8 cellular contexts compared by ENCODE assay signal in genomic region chr12:48903982-48904411, GRCh38. TPM values are rescaled to one million over a fixed set of nuclear protein-coding genes. Genes with fewer than 3 reads are reported as not detected.
DNase-seq lines count a peak whose midpoint lies in the region; ATAC-seq and TF ChIP-seq lines count a peak whose summit lies in the region.

No MANE protein-coding gene starts in this region.

- no peaks in the 10 kb centered on the region for H3K27me3 ChIP-seq in HL-60 (ENCODE audit: insufficient read depth, poor library complexity, severe bottlenecking)
- no peaks in the 10 kb centered on the region for H3K27me3 ChIP-seq in OCI-LY1 (ENCODE audit: insufficient read depth, low read length)

- peak overlapping the region; percentile 79 to 81 for H3K4me3 Mint-ChIP-seq in activated T-cell treated with anti-CD3 and anti-CD28 coated beads, Interleukin-2, amount 50 U/mL, for 72 hours
- H3K4me3 Mint-ChIP-seq in natural killer cell treated with Interleukin-12 subunit alpha and Interleukin-12 subunit beta and Interleukin-15 and Interleukin-18, amount 100 ng/mL, for 72 hours: peak overlapping the region; percentile 66
- peak overlapping the region; percentile 77 to 79 for H3K4me3 Mint-ChIP-seq in stimulated activated naive B cell treated with anti-CD40 and anti-IgM and Interleukin-4, amounts not matched to agents 10 μg/mL and 1 μg/mL and 100 μg/mL, for 72 hours

- H3K79me2 ChIP-seq in OCI-LY1 (ENCODE audit: insufficient read depth, low read length): no peaks in the 10 kb centered on the region

- H3K27me3 Mint-ChIP-seq in activated T-cell treated with anti-CD3 and anti-CD28 coated beads, Interleukin-2, amount 50 U/mL, for 72 hours (ENCODE audit: low read depth): no peaks in the 10 kb centered on the region
- no peaks in the 10 kb centered on the region for H3K27me3 Mint-ChIP-seq in natural killer cell treated with Interleukin-12 subunit alpha and Interleukin-12 subunit beta and Interleukin-15 and Interleukin-18, amount 100 ng/mL, for 72 hours
- peaks cover 0 to 24% of the 10 kb centered on the region in 2 donors for H3K27me3 Mint-ChIP-seq in stimulated activated naive B cell treated with anti-CD40 and anti-IgM and Interleukin-4, amounts not matched to agents 10 μg/mL and 1 μg/mL and 100 μg/mL, for 72 hours

- no peak overlapping the region for H3K27ac ChIP-seq in HL-60 (replicated peaks)
- no peak overlapping the region for H3K27ac ChIP-seq in OCI-LY1 (ENCODE audit: low read depth, low read length, poor library complexity, severe bottlenecking)

- peak overlapping the region; percentile 69 for H3K4me2 ChIP-seq in OCI-LY1 (ENCODE audit: low read length)

- H3K36me3 ChIP-seq in OCI-LY1 (ENCODE audit: insufficient read depth, low read length): no peaks in the 10 kb centered on the region

- H3K9me2 ChIP-seq in OCI-LY1 (ENCODE audit: low read depth, low read length): no peaks in the 10 kb centered on the region

- peaks cover 25% of the 10 kb centered on the region for H3K4me1 Mint-ChIP-seq in activated T-cell treated with anti-CD3 and anti-CD28 coated beads, Interleukin-2, amount 50 U/mL, for 72 hours (ENCODE audit: low read depth)
- peaks cover 3 to 4% of the 10 kb centered on the region in 2 donors for H3K4me1 Mint-ChIP-seq in natural killer cell treated with Interleukin-12 subunit alpha and Interleukin-12 subunit beta and Interleukin-15 and Interleukin-18, amount 100 ng/mL, for 72 hours (ENCODE audit: low read depth in 2 of 2)
- H3K4me1 Mint-ChIP-seq in stimulated activated naive B cell treated with anti-CD40 and anti-IgM and Interleukin-4, amounts not matched to agents 10 μg/mL and 1 μg/mL and 100 μg/mL, for 72 hours: peaks cover 4 to 9% of the 10 kb centered on the region in 2 donors

- DNase-seq in A172 (ENCODE audit: low spot score): peak; percentile 70
- peak; percentile 47 to 87 for DNase-seq in HL-60 (ENCODE audit: low read depth in 1 of 2, low spot score in 1 of 2)
- peak; percentile 83 to 87 for DNase-seq in activated T-cell treated with anti-CD3 and anti-CD28 coated beads, Interleukin-2, amount 50 U/mL, for 72 hours
- DNase-seq in fibroblast of gingiva (ENCODE audit: low read depth): peak; percentile 77
- peak; percentile 85 for DNase-seq in natural killer cell treated with Interleukin-12 subunit alpha and Interleukin-12 subunit beta and Interleukin-15 and Interleukin-18, amount 100 ng/mL, for 72 hours (ENCODE audit: low spot score)
- DNase-seq in stimulated activated naive B cell treated with anti-CD40 and anti-IgM and Interleukin-4, amounts not matched to agents 10 μg/mL and 1 μg/mL and 100 μg/mL, for 72 hours: peak; percentile 63

- H3K4me1 ChIP-seq in OCI-LY1 (ENCODE audit: insufficient read depth, low read length, severe bottlenecking): peaks cover 4% of the 10 kb centered on the region

- ATAC-seq in GM18868 (IDR thresholded peaks at IDR 0.05; ENCODE audit: unreplicated experiment): peak; percentile 87
- peak; percentile 88 to 93 for ATAC-seq in activated T-cell treated with anti-CD3 and anti-CD28 coated beads, Interleukin-2, amount 50 U/mL, for 72 hours (replicated peaks in 1 of 2)
- peak; percentile 95 to 96 for ATAC-seq in natural killer cell treated with Interleukin-12 subunit alpha and Interleukin-12 subunit beta and Interleukin-15 and Interleukin-18, amount 100 ng/mL, for 72 hours
- ATAC-seq in stimulated activated naive B cell treated with anti-CD40 and anti-IgM and Interleukin-4, amounts not matched to agents 10 μg/mL and 1 μg/mL and 100 μg/mL, for 72 hours (replicated peaks): peak; percentile 95 to 97

- no peaks in the 10 kb centered on the region for H3K9me3 ChIP-seq in OCI-LY1 (ENCODE audit: low read length)

- H2AFZ ChIP-seq in OCI-LY1 (ENCODE audit: low read length): peak overlapping the region; percentile 83; the same call in 1 of the 2 replicates

- peak overlapping the region; percentile 43 for H3K4me3 ChIP-seq in HL-60 (replicated peaks; ENCODE audit: insufficient read depth, low read length)
- peak overlapping the region; percentile 52 for H3K4me3 ChIP-seq in OCI-LY1 (ENCODE audit: low read depth, low read length, poor library complexity, severe bottlenecking)

- peak; percentile 37 for TF ChIP-seq CTCF in HL-60 (IDR thresholded peaks at IDR 0.05; ENCODE audit: insufficient read depth, low read length)
- peak; percentile 59 for TF ChIP-seq CTCF in OCI-LY1 (IDR thresholded peaks at IDR 0.05; ENCODE audit: low read length)

- peak overlapping the region; percentile 34; the same call in 1 of the 2 replicates for H3K9ac ChIP-seq in OCI-LY1 (ENCODE audit: low read length)

- no peaks in the 10 kb centered on the region for H3F3A ChIP-seq in OCI-LY1 (ENCODE audit: insufficient read depth, low read length)

- no peaks in the 10 kb centered on the region for H3K9me3 Mint-ChIP-seq in activated T-cell treated with anti-CD3 and anti-CD28 coated beads, Interleukin-2, amount 50 U/mL, for 72 hours
- H3K9me3 Mint-ChIP-seq in natural killer cell treated with Interleukin-12 subunit alpha and Interleukin-12 subunit beta and Interleukin-15 and Interleukin-18, amount 100 ng/mL, for 72 hours: no peaks in the 10 kb centered on the region
- no peaks in the 10 kb centered on the region for H3K9me3 Mint-ChIP-seq in stimulated activated naive B cell treated with anti-CD40 and anti-IgM and Interleukin-4, amounts not matched to agents 10 μg/mL and 1 μg/mL and 100 μg/mL, for 72 hours

- no peaks in the 10 kb centered on the region for H4K20me1 ChIP-seq in OCI-LY1 (ENCODE audit: insufficient read depth, low read length)

- no peaks in the 10 kb centered on the region for H3K36me3 Mint-ChIP-seq in activated T-cell treated with anti-CD3 and anti-CD28 coated beads, Interleukin-2, amount 50 U/mL, for 72 hours (ENCODE audit: insufficient read depth in 2 of 2)
- no peaks in the 10 kb centered on the region for H3K36me3 Mint-ChIP-seq in natural killer cell treated with Interleukin-12 subunit alpha and Interleukin-12 subunit beta and Interleukin-15 and Interleukin-18, amount 100 ng/mL, for 72 hours
- no peaks in the 10 kb centered on the region for H3K36me3 Mint-ChIP-seq in stimulated activated naive B cell treated with anti-CD40 and anti-IgM and Interleukin-4, amounts not matched to agents 10 μg/mL and 1 μg/mL and 100 μg/mL, for 72 hours

- H3K27ac Mint-ChIP-seq in activated T-cell treated with anti-CD3 and anti-CD28 coated beads, Interleukin-2, amount 50 U/mL, for 72 hours: no peak overlapping the region
- H3K27ac Mint-ChIP-seq in natural killer cell treated with Interleukin-12 subunit alpha and Interleukin-12 subunit beta and Interleukin-15 and Interleukin-18, amount 100 ng/mL, for 72 hours: peak overlapping the region in 1 of 2 donors; percentile 54
- H3K27ac Mint-ChIP-seq in stimulated activated naive B cell treated with anti-CD40 and anti-IgM and Interleukin-4, amounts not matched to agents 10 μg/mL and 1 μg/mL and 100 μg/mL, for 72 hours: peak overlapping the region; percentile 51

RNA-seq across cellular contexts. Expression of gene FKBP11, which starts 21.3 kb away (rescaled TPM):
- total RNA-seq in A172 (2014; rRNA removed; shearing (Covaris generic)): 2.8 and 3.3 TPM in 2 replicates
- 100 to 1,000 TPM in 1 of 2 donors, 10 to 100 TPM in 1; 67.9 to 107 TPM for total RNA-seq in activated T-cell treated with anti-CD3 and anti-CD28 coated beads, Interleukin-2, amount 50 U/mL, for 72 hours
- 100 to 1,000 TPM; 101 to 112 TPM for total RNA-seq in natural killer cell treated with Interleukin-12 subunit alpha and Interleukin-12 subunit beta and Interleukin-15 and Interleukin-18, amount 100 ng/mL, for 72 hours

RNA-seq across cellular contexts. Expression of gene RND1, which starts 38.3 kb away (rescaled TPM):
- 0.12 and 0.24 TPM in 2 replicates for total RNA-seq in A172 (2014; rRNA removed; shearing (Covaris generic))
- total RNA-seq in activated T-cell treated with anti-CD3 and anti-CD28 coated beads, Interleukin-2, amount 50 U/mL, for 72 hours: 1 to 10 TPM; 4.5 to 5.5 TPM
- 1 to 10 TPM; 3.4 to 3.7 TPM for total RNA-seq in natural killer cell treated with Interleukin-12 subunit alpha and Interleukin-12 subunit beta and Interleukin-15 and Interleukin-18, amount 100 ng/mL, for 72 hours

RNA-seq across cellular contexts. Expression of gene DDX23, which starts 52.0 kb away (rescaled TPM):
- 105 and 114 TPM in 2 replicates for total RNA-seq in A172 (2014; rRNA removed; shearing (Covaris generic))
- total RNA-seq in activated T-cell treated with anti-CD3 and anti-CD28 coated beads, Interleukin-2, amount 50 U/mL, for 72 hours: 100 to 1,000 TPM in 1 of 2 donors, 10 to 100 TPM in 1; 100.0 to 115 TPM
- 100 to 1,000 TPM; 131 to 162 TPM for total RNA-seq in natural killer cell treated with Interleukin-12 subunit alpha and Interleukin-12 subunit beta and Interleukin-15 and Interleukin-18, amount 100 ng/mL, for 72 hours

RNA-seq across cellular contexts. Expression of gene ARF3, which starts 53.3 kb away (rescaled TPM):
- 51.9 and 78.9 TPM in 2 replicates for total RNA-seq in A172 (2014; rRNA removed; shearing (Covaris generic))
- 10 to 100 TPM; 73.5 to 96.5 TPM for total RNA-seq in activated T-cell treated with anti-CD3 and anti-CD28 coated beads, Interleukin-2, amount 50 U/mL, for 72 hours
- 100 to 1,000 TPM; 125 to 156 TPM for total RNA-seq in natural killer cell treated with Interleukin-12 subunit alpha and Interleukin-12 subunit beta and Interleukin-15 and Interleukin-18, amount 100 ng/mL, for 72 hours

Comparison
In these comparisons a context has a peak if more than half of its experiments do, and no peak if none do; other contexts are left out.
1. RNA of gene FKBP11, which starts 21.3 kb away (total RNA-seq): 101 to 112 TPM in natural killer cell treated with Interleukin-12 subunit alpha and Interleukin-12 subunit beta and Interleukin-15 and Interleukin-18, amount 100 ng/mL, for 72 hours and 67.9 to 107 TPM in activated T-cell treated with anti-CD3 and anti-CD28 coated beads, Interleukin-2, amount 50 U/mL, for 72 hours; 2.8 to 3.3 TPM in A172; every median in the first group is over 10 times any median in the second.
2. Peak in every context shown above with its lines, with median percentiles within 50 percentile points of each other: DNase-seq, ATAC-seq and H3K4me3 Mint-ChIP-seq.